Comparison of ENCODE assay signal across 1 cellular context in genomic region chrX:116961872-116962582, GRCh38.
TF ChIP-seq lines count a peak whose summit lies in the region.

No MANE protein-coding gene starts in this region.

TF ChIP-seq in H1, 55 proteins besides CTCF, POLR2A, EP300 and RAD21 (continued from another document):
- TF ChIP-seq CEBPB (IDR thresholded peaks at IDR 0.05; ENCODE audit: low read depth, low read length) = no peak
- TF ChIP-seq RNF2 (IDR thresholded peaks at IDR 0.05; ENCODE audit: borderline replicate concordance, low read depth, low read length, missing control alignments, poor library complexity, severe bottlenecking) = no peak
- TF ChIP-seq HDAC2 (IDR thresholded peaks at IDR 0.05; ENCODE audit: borderline replicate concordance in 1 of 2, low read depth in 2 of 2, low read length in 2 of 2) = no peak
- no peak for TF ChIP-seq BCL11A (IDR thresholded peaks at IDR 0.05; ENCODE audit: low read depth in 2 of 2, low read length in 2 of 2)
- no peak for TF ChIP-seq NRF1 (IDR thresholded peaks at IDR 0.05; ENCODE audit: low read depth, low read length)
- TF ChIP-seq KDM4A (IDR thresholded peaks at IDR 0.05; ENCODE audit: low read depth, low read length, severe bottlenecking) = no peak
- TF ChIP-seq TAF1 (IDR thresholded peaks at IDR 0.05; ENCODE audit: low read depth, low read length) = no peak
- TF ChIP-seq KDM5A (IDR thresholded peaks at IDR 0.05; ENCODE audit: low read length) = no peak
- TF ChIP-seq CHD1 (IDR thresholded peaks at IDR 0.05; ENCODE audit: low read depth, low read length) = no peak
TF ChIP-seq in H1: peak in this region for 0.
